Comparison of ENCODE assay signal across 18 cellular contexts in the genomic region with DNA sequence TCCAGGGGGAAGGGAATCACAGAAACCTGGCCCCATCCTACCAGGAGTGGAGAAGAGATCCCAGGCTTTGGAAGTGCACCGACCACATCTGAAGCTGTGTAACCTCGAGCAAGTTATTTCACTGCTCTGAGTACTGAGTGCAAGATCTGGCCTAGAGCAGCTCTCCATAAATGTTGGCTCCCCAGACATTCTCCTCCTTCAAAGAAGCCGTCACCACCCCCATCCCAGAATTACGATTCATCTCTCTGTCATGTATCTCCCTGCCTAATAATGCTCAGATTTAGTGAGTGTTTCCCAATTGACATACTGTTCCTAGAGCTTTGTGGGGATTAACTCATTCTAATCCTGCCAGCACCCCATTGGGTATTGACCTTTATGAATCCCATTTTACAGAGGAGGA. TPM values are rescaled to one million over a fixed set of nuclear protein-coding genes. Genes with fewer than 3 reads are reported as not detected.
DNase-seq lines count a peak whose midpoint lies in the region; FAIRE-seq and TF ChIP-seq lines count a peak whose summit lies in the region.
"Had no signal": no experiment of that assay in that cellular context is flagged by ENCODE, and none has a peak within 500 bp of the region (broad histone marks: within the 10 kb centered on the region; RNA-seq: fewer than 3 reads in every experiment).

No MANE protein-coding gene starts in this region.

- H3K27me3 Mint-ChIP-seq in astrocyte (ENCODE audit: low read depth, unreplicated experiment), result peaks cover 3% of the 10 kb centered on the region

- peaks cover 28% of the 10 kb centered on the region for H3K36me3 Mint-ChIP-seq in astrocyte (ENCODE audit: low read depth, unreplicated experiment)
- H3K36me3 Mint-ChIP-seq: memory B cell had no signal

- H3K27me3 ChIP-seq in astrocyte (ENCODE audit: insufficient read depth, low read length), result no peaks in the 10 kb centered on the region
- H3K27me3 ChIP-seq in muscle layer of colon (ENCODE audit: control insufficient read depth in 1 of 2, insufficient read depth in 2 of 2, low read length in 2 of 2), result no peaks in the 10 kb centered on the region
- H3K27me3 ChIP-seq in subcutaneous abdominal adipose tissue (ENCODE audit: control insufficient read depth in 5 of 5, insufficient read depth in 4 of 5, low read length in 5 of 5), result no peaks in the 10 kb centered on the region
- H3K27me3 ChIP-seq: neutrophil had no signal

- H3K4me3 Mint-ChIP-seq in astrocyte (ENCODE audit: unreplicated experiment), result peak overlapping the region; percentile 6
- H3K4me3 Mint-ChIP-seq: activated CD8-positive, alpha-beta T cell treated with anti-CD3 and anti-CD28 coated beads for 36 hours; activated T-cell treated with anti-CD3 and anti-CD28 coated beads, Interleukin-2, amount 50 U/mL, for 72 hours; central memory CD8-positive, alpha-beta T cell; memory B cell had no signal

- H3K9me3 Mint-ChIP-seq in astrocyte (ENCODE audit: unreplicated experiment), result no peaks in the 10 kb centered on the region
- H3K9me3 Mint-ChIP-seq: activated CD8-positive, alpha-beta T cell treated with anti-CD3 and anti-CD28 coated beads for 36 hours; activated T-cell treated with anti-CD3 and anti-CD28 coated beads, Interleukin-2, amount 50 U/mL, for 72 hours; central memory CD8-positive, alpha-beta T cell; memory B cell had no signal

- peak overlapping the region; percentile 21 for H3K27ac Mint-ChIP-seq in astrocyte (ENCODE audit: unreplicated experiment)
- H3K27ac Mint-ChIP-seq: activated CD8-positive, alpha-beta T cell treated with anti-CD3 and anti-CD28 coated beads for 36 hours; activated T-cell treated with anti-CD3 and anti-CD28 coated beads, Interleukin-2, amount 50 U/mL, for 72 hours; memory B cell had no signal

- no peaks in the 10 kb centered on the region for H3K4me1 ChIP-seq in astrocyte (ENCODE audit: insufficient read depth, low read length)
- peaks cover 97% of the 10 kb centered on the region for H3K4me1 ChIP-seq in muscle layer of colon (ENCODE audit: insufficient read depth, low read length)
- H3K4me1 ChIP-seq in subcutaneous abdominal adipose tissue (ENCODE audit: control insufficient read depth in 5 of 5, insufficient read depth in 5 of 5, low read length in 5 of 5), result peaks cover 4 to 77% (median 70%) of the 10 kb centered on the region in 5 donors
- H3K4me1 ChIP-seq: foreskin keratinocyte had no signal

- no peak overlapping the region for H2AFZ ChIP-seq in astrocyte (ENCODE audit: low read depth, low read length)

- no peak for TF ChIP-seq CTCF in astrocyte (IDR thresholded peaks at IDR 0.05; ENCODE audit: insufficient read depth, low read depth, low read length)

- H3K9ac ChIP-seq in astrocyte (ENCODE audit: low read length) (no peak overlapping the region), muscle layer of colon (ENCODE audit: low read length) (peak overlapping the region; percentile 46), subcutaneous abdominal adipose tissue (ENCODE audit: low read length in 5 of 5) (no peak overlapping the region)
- H3K9ac ChIP-seq: KMS-11 had no signal

- no peak for FAIRE-seq in astrocyte (lab: Jason Lieb, UNC)

- peaks cover 62% of the 10 kb centered on the region for H3K79me2 ChIP-seq in astrocyte (ENCODE audit: insufficient read depth, low read length)

- H4K20me1 ChIP-seq in astrocyte (ENCODE audit: insufficient read depth, low read length), result peaks cover 86% of the 10 kb centered on the region

- no peak overlapping the region for H3K27ac ChIP-seq in astrocyte (ENCODE audit: low read depth, low read length)
- peak overlapping the region; percentile 86 for H3K27ac ChIP-seq in muscle layer of colon (ENCODE audit: low read depth, low read length)
- peak overlapping the region; percentile 37 for H3K27ac ChIP-seq in subcutaneous abdominal adipose tissue (ENCODE audit: low read depth, low read length)
- H3K27ac ChIP-seq: foreskin keratinocyte, KMS-11, neutrophil had no signal

- H3K4me2 ChIP-seq in astrocyte (ENCODE audit: low read length), result no peak overlapping the region
- H3K4me2 ChIP-seq: KMS-11 had no signal

- no peak overlapping the region for H3K4me3 ChIP-seq in astrocyte (ENCODE audit: insufficient read depth, low read depth, low read length)
- H3K4me3 ChIP-seq in muscle layer of colon (ENCODE audit: low read depth in 1 of 2, low read length in 2 of 2), result no peak overlapping the region
- H3K4me3 ChIP-seq in subcutaneous abdominal adipose tissue (ENCODE audit: low read depth in 1 of 5, low read length in 5 of 5), result no peak overlapping the region

- H3K9me3 ChIP-seq in astrocyte (ENCODE audit: insufficient read depth, low read depth, low read length), result no peaks in the 10 kb centered on the region
- H3K9me3 ChIP-seq in muscle layer of colon (ENCODE audit: low read length), result no peaks in the 10 kb centered on the region
- no peaks in the 10 kb centered on the region for H3K9me3 ChIP-seq in subcutaneous abdominal adipose tissue (ENCODE audit: control insufficient read depth in 5 of 5, low read length in 5 of 5)
- H3K9me3 ChIP-seq: neutrophil had no signal

- peaks cover 39% of the 10 kb centered on the region for H3K4me1 Mint-ChIP-seq in astrocyte (ENCODE audit: low read depth, unreplicated experiment)
- H3K4me1 Mint-ChIP-seq: central memory CD8-positive, alpha-beta T cell; memory B cell had no signal

- H3K36me3 ChIP-seq in astrocyte (ENCODE audit: insufficient read depth, low read length) (peaks cover 2% of the 10 kb centered on the region), muscle layer of colon (ENCODE audit: insufficient read depth, low read length) (no peaks in the 10 kb centered on the region), subcutaneous abdominal adipose tissue (ENCODE audit: control insufficient read depth in 5 of 5, insufficient read depth in 5 of 5, low read length in 5 of 5) (peaks cover 0 to 4% (median 0%) of the 10 kb centered on the region in 5 donors)
- H3K36me3 ChIP-seq: neutrophil had no signal

- DNase-seq in EL, result peak; percentile 37
- DNase-seq in astrocyte (ENCODE audit: low read depth), result no peak
- no peak for DNase-seq in activated CD8-positive, alpha-beta memory T cell treated with anti-CD3 and anti-CD28 coated beads, Interleukin-2, amount 50 U/mL, for 48 hours
- no peak for DNase-seq in DMS79 treated with DMSO at 0.1 percent for 48 hours (lab: John Stamatoyannopoulos, UW)
- no peak for DNase-seq in activated CD4-positive, CD25-positive, alpha-beta regulatory T cell treated with anti-CD3 and anti-CD28 coated beads, Interleukin-2, amount 50 U/mL, for 72 hours
- DNase-seq in T-helper 2 cell, result no peak
- DNase-seq: activated CD8-positive, alpha-beta T cell treated with anti-CD3 and anti-CD28 coated beads for 36 hours; activated T-cell treated with anti-CD3 and anti-CD28 coated beads, Interleukin-2, amount 50 U/mL, for 72 hours; DMS 273 treated with DMSO at 0.1 percent for 48 hours; foreskin keratinocyte; NCI-H2171 treated with DMSO at 0.1 percent for 48 hours; SW 1271 had no signal

RNA-seq across cellular contexts. Expression of a gene that starts 51.7 kb away (rescaled TPM):
- total RNA-seq in astrocyte, result 219 and 264 TPM in 2 replicates
